Comparison of ENCODE assay signal across 10 cellular contexts in the genomic region with DNA sequence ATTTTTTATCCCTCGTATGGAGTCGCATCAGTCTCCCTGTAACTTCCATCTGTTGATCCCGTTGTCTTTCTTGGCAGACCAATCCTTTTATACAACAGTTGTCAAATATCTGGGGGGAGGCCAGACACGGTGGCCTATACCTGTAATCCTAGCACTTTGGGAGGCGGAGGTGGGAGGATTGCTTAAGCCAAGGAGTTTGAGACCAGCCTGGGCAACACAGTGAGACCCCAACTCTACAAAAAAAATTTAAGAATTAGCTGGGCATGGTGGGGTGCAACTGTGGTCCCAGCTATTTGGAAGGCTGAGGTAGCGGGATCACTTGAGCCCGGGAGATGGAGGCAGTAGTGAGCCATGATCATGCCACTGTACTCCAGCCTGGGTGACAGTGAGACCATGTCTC. TPM values are rescaled to one million over a fixed set of nuclear protein-coding genes. Genes with fewer than 3 reads are reported as not detected.
DNase-seq lines count a peak whose midpoint lies in the region; ATAC-seq and TF ChIP-seq lines count a peak whose summit lies in the region.
"Had no signal": no experiment of that assay in that cellular context is flagged by ENCODE, and none has a peak within 500 bp of the region (broad histone marks: within the 10 kb centered on the region; RNA-seq: fewer than 3 reads in every experiment).

No MANE protein-coding gene starts in this region.

- CTCF ChIA-PET in WTC11 (lab: Charles Lee): no interaction called here

- POLR2A ChIA-PET in WTC11 (lab: Charles Lee): no interaction called here

- DNase-seq in stimulated activated naive CD8-positive, alpha-beta T cell treated with anti-CD3 and anti-CD28 coated beads, Interleukin-15, Interleukin-2, amounts not matched to agents 100 U/mL and 50 U/mL, for 24 hours: no peak
- DNase-seq in WTC11 (ENCODE audit: low spot score) (no peak), immature natural killer cell (no peak), GDM1 (lab: John Stamatoyannopoulos, UW) (no peak), AML-193 (lab: John Stamatoyannopoulos, UW) (no peak)
- DNase-seq: NCI-H774 had no signal

- no peak for ATAC-seq in stimulated activated naive CD8-positive, alpha-beta T cell treated with anti-CD3 and anti-CD28 coated beads, Interleukin-15, Interleukin-2, amounts not matched to agents 100 U/mL and 50 U/mL, for 24 hours
- ATAC-seq in WTC11 (no peak), GM21737 (IDR thresholded peaks at IDR 0.05; ENCODE audit: unreplicated experiment) (no peak), GM18907 (IDR thresholded peaks at IDR 0.05; ENCODE audit: unreplicated experiment) (no peak)
- ATAC-seq: sciatic nerve had no signal

- H3K4me1 Mint-ChIP-seq in stimulated activated naive CD8-positive, alpha-beta T cell treated with anti-CD3 and anti-CD28 coated beads, Interleukin-15, Interleukin-2, amounts not matched to agents 100 ng/mL and 50 ng/mL, for 24 hours (ENCODE audit: low read depth): peaks cover 72% of the 10 kb centered on the region
- H3K4me1 Mint-ChIP-seq in WTC11: peaks cover 59% of the 10 kb centered on the region
- peaks cover 68 to 78% of the 10 kb centered on the region in 2 donors for H3K4me1 Mint-ChIP-seq in immature natural killer cell

- peaks cover 3% of the 10 kb centered on the region for H3K27me3 Mint-ChIP-seq in stimulated activated naive CD8-positive, alpha-beta T cell treated with anti-CD3 and anti-CD28 coated beads, Interleukin-15, Interleukin-2, amounts not matched to agents 100 ng/mL and 50 ng/mL, for 24 hours
- H3K27me3 Mint-ChIP-seq in WTC11 (ENCODE audit: low read depth) (no peaks in the 10 kb centered on the region; the same call in 1 of the 2 replicates), immature natural killer cell (ENCODE audit: low read depth in 3 of 3) (peaks cover 15 to 27% (median 19%) of the 10 kb centered on the region in 3 donors)

- no peak for TF ChIP-seq CTCF in WTC11 (IDR thresholded peaks at IDR 0.05)

- H3K27ac Mint-ChIP-seq in stimulated activated naive CD8-positive, alpha-beta T cell treated with anti-CD3 and anti-CD28 coated beads, Interleukin-15, Interleukin-2, amounts not matched to agents 100 ng/mL and 50 ng/mL, for 24 hours: peak overlapping the region; percentile 82
- H3K27ac Mint-ChIP-seq in WTC11: peak overlapping the region; percentile 94
- peak overlapping the region in 5 of 6 donors; percentile 83 to 100 (median 98) for H3K27ac Mint-ChIP-seq in immature natural killer cell

- peak overlapping the region; percentile 98 for H3K4me3 Mint-ChIP-seq in stimulated activated naive CD8-positive, alpha-beta T cell treated with anti-CD3 and anti-CD28 coated beads, Interleukin-15, Interleukin-2, amounts not matched to agents 100 ng/mL and 50 ng/mL, for 24 hours
- peak overlapping the region; percentile 100 for H3K4me3 Mint-ChIP-seq in WTC11
- H3K4me3 Mint-ChIP-seq in immature natural killer cell: peak overlapping the region; percentile 98 to 100 (median 100)

- no peaks in the 10 kb centered on the region for H3K9me3 Mint-ChIP-seq in stimulated activated naive CD8-positive, alpha-beta T cell treated with anti-CD3 and anti-CD28 coated beads, Interleukin-15, Interleukin-2, amounts not matched to agents 100 ng/mL and 50 ng/mL, for 24 hours
- H3K9me3 Mint-ChIP-seq in WTC11 (no peaks in the 10 kb centered on the region), immature natural killer cell (no peaks in the 10 kb centered on the region)

- peaks cover 70% of the 10 kb centered on the region for H3K36me3 Mint-ChIP-seq in stimulated activated naive CD8-positive, alpha-beta T cell treated with anti-CD3 and anti-CD28 coated beads, Interleukin-15, Interleukin-2, amounts not matched to agents 100 ng/mL and 50 ng/mL, for 24 hours (ENCODE audit: low read depth)
- H3K36me3 Mint-ChIP-seq in WTC11 (peaks cover 59% of the 10 kb centered on the region), immature natural killer cell (peaks cover 8 to 32% (median 15%) of the 10 kb centered on the region in 3 donors)

TF ChIP-seq in WTC11, 78 proteins besides CTCF, POLR2A, EP300 and RAD21:
- TF ChIP-seq CBFB (CRISPR knock-in tag; IDR thresholded peaks at IDR 0.05; ENCODE audit: low read depth) (no peak), ZNF121 (CRISPR knock-in tag; IDR thresholded peaks at IDR 0.05) (peak; percentile 73; the same call in 1 of the 2 replicates)
TF ChIP-seq in WTC11: peak in this region for 1.

RNA-seq across cellular contexts. Expression of gene XRCC5, which starts 2.0 kb away (rescaled TPM):
- total RNA-seq in WTC11 (2021): 459 to 522 TPM (median 466 TPM) in 3 replicates
- 100 to 1,000 TPM; 301 to 350 (median 303) TPM for polyA plus RNA-seq in immature natural killer cell

RNA-seq across cellular contexts. Expression of gene TMEM169, which starts 29.4 kb away (rescaled TPM):
- total RNA-seq in WTC11 (2021): 1.8 to 3.5 TPM (median 3.3 TPM) in 3 replicates
- 1 to 10 TPM in 1 of 3 donors, under 1 TPM in 1, not detected in 1; 0.49 to 1.0 TPM for polyA plus RNA-seq in immature natural killer cell

RNA-seq across cellular contexts. Expression of gene PECR, which starts 29.5 kb away (rescaled TPM):
- 13.9 to 21.3 TPM (median 19.6 TPM) in 3 replicates for total RNA-seq in WTC11 (2021)
- polyA plus RNA-seq in immature natural killer cell: 10 to 100 TPM; 23.2 to 32.4 (median 23.8) TPM
